Comparison of ENCODE assay signal across 25 cellular contexts in genomic region chr10:48541144-48541795, GRCh38.
DNase-seq lines count a peak whose midpoint lies in the region; ATAC-seq, FAIRE-seq and TF ChIP-seq lines count a peak whose summit lies in the region.
"Had no signal": no experiment of that assay in that cellular context is flagged by ENCODE, and none has a peak within 500 bp of the region (broad histone marks: within the 10 kb centered on the region; RNA-seq: fewer than 3 reads in every experiment).

No MANE protein-coding gene starts in this region.

- TF ChIP-seq CTCF in Caco-2 (IDR thresholded peaks at IDR 0.05; ENCODE audit: insufficient read depth in 1 of 2, low read depth in 1 of 2, low read length in 1 of 2, severe bottlenecking in 1 of 2, unreplicated experiment in 1 of 2) (no peak), coronary artery (IDR thresholded peaks at IDR 0.05) (no peak), osteocyte (IDR thresholded peaks at IDR 0.05) (no peak)

- H3K4me3 ChIP-seq in Caco-2 (ENCODE audit: low read depth, low read length) (no peak overlapping the region), coronary artery (no peak overlapping the region)
- H3K4me3 ChIP-seq: adrenal gland, esophagus muscularis mucosa, MG63, psoas muscle had no signal

- POLR2A ChIA-PET in Caco-2 (lab: Charles Lee): no interaction called here

- no peaks in the 10 kb centered on the region for H3K27me3 ChIP-seq in Caco-2 (replicated peaks; ENCODE audit: control insufficient read depth, insufficient read depth, low read length)
- H3K27me3 ChIP-seq: adrenal gland, esophagus muscularis mucosa, foreskin keratinocyte, MG63 had no signal

- no peaks in the 10 kb centered on the region for H3K9me3 Mint-ChIP-seq in Caco-2 (ENCODE audit: unreplicated experiment)
- H3K9me3 Mint-ChIP-seq in osteocyte (ENCODE audit: unreplicated experiment): no peaks in the 10 kb centered on the region
- H3K9me3 Mint-ChIP-seq: T-helper 1 cell treated with Interleukin-12 subunit alpha and Interleukin-12 subunit beta and Interleukin-4 antibody, amounts not matched to agents 30 μg/mL and 1 μg/mL, for 36 hours had no signal

- no peak overlapping the region for H3K27ac ChIP-seq in coronary artery
- H3K27ac ChIP-seq: adrenal gland, esophagus muscularis mucosa, foreskin keratinocyte, psoas muscle had no signal

- H3K9me3 ChIP-seq in Caco-2: no peaks in the 10 kb centered on the region
- H3K9me3 ChIP-seq: adrenal gland, esophagus muscularis mucosa, MG63, psoas muscle had no signal

- no peaks in the 10 kb centered on the region for H3K27me3 Mint-ChIP-seq in Caco-2 (ENCODE audit: insufficient read depth, unreplicated experiment)
- no peaks in the 10 kb centered on the region for H3K27me3 Mint-ChIP-seq in osteocyte (ENCODE audit: unreplicated experiment)
- H3K27me3 Mint-ChIP-seq: activated CD4-positive, alpha-beta T cell treated with anti-CD3 and anti-CD28 coated beads for 36 hours had no signal

- FAIRE-seq in HTR-8/SVneo (lab: Jason Lieb, UNC): peak; percentile 71
- FAIRE-seq: bronchial epithelial cell, GM18507 had no signal

- H3K27ac Mint-ChIP-seq in Caco-2 (ENCODE audit: unreplicated experiment) (peak overlapping the region; percentile 43), osteocyte (ENCODE audit: unreplicated experiment) (no peak overlapping the region)
- H3K27ac Mint-ChIP-seq: activated CD4-positive, alpha-beta T cell treated with anti-CD3 and anti-CD28 coated beads for 36 hours; T-helper 1 cell treated with Interleukin-12 subunit alpha and Interleukin-12 subunit beta and Interleukin-4 antibody, amounts not matched to agents 30 μg/mL and 1 μg/mL, for 36 hours had no signal

- H3K4me1 ChIP-seq in Caco-2: peaks cover 58% of the 10 kb centered on the region
- H3K4me1 ChIP-seq: adrenal gland, esophagus muscularis mucosa, foreskin keratinocyte, psoas muscle had no signal

- H3K4me1 Mint-ChIP-seq in Caco-2 (ENCODE audit: low read depth, unreplicated experiment) (peaks cover 34% of the 10 kb centered on the region), osteocyte (ENCODE audit: unreplicated experiment) (peaks cover 40% of the 10 kb centered on the region)
- H3K4me1 Mint-ChIP-seq: activated CD4-positive, alpha-beta T cell treated with anti-CD3 and anti-CD28 coated beads for 36 hours had no signal

- DNase-seq in Caco-2 (peak; percentile 75 to 76), HTR-8/SVneo (ENCODE audit: insufficient read length, low spot score) (no peak), coronary artery (ENCODE audit: low spot score) (peak; percentile 58), osteocyte (ENCODE audit: extremely low spot score, unreplicated experiment) (peak; percentile 75), NCI-H526 (lab: John Stamatoyannopoulos, UW) (no peak), hypothalamus (lab: John Stamatoyannopoulos, UW) (no peak)
- DNase-seq: activated CD4-positive, alpha-beta T cell treated with anti-CD3 and anti-CD28 coated beads for 36 hours; activated T-cell treated with anti-CD3 and anti-CD28 coated beads, Interleukin-2, amount 50 U/mL, for 1 hour; C1 segment of cervical spinal cord; COR-L47; cortex of kidney; foreskin keratinocyte; KBM-7; left colon; MG63; NCI-H2081; NCI-H774; psoas muscle had no signal

- no peak for ATAC-seq in HG03097 (IDR thresholded peaks at IDR 0.05; ENCODE audit: low FRiP score, unreplicated experiment)
- ATAC-seq: activated CD4-positive, alpha-beta T cell treated with anti-CD3 and anti-CD28 coated beads for 36 hours; foreskin keratinocyte; HCT116; left colon; psoas muscle had no signal

- H3K4me3 Mint-ChIP-seq in Caco-2 (ENCODE audit: unreplicated experiment): no peak overlapping the region
- no peak overlapping the region for H3K4me3 Mint-ChIP-seq in osteocyte (ENCODE audit: unreplicated experiment)
- H3K4me3 Mint-ChIP-seq: activated CD4-positive, alpha-beta T cell treated with anti-CD3 and anti-CD28 coated beads for 36 hours; T-helper 1 cell treated with Interleukin-12 subunit alpha and Interleukin-12 subunit beta and Interleukin-4 antibody, amounts not matched to agents 30 μg/mL and 1 μg/mL, for 36 hours had no signal

- H3K36me3 ChIP-seq in Caco-2 (ENCODE audit: control insufficient read depth, insufficient read depth, low read length): no peaks in the 10 kb centered on the region
- H3K36me3 ChIP-seq: adrenal gland, esophagus muscularis mucosa, MG63 had no signal

- CTCF ChIA-PET in Caco-2 (lab: Charles Lee): interaction anchor here (1.1 kb wide), 2 partner anchors 81 to 178 kb away, joined by 3 read pairs; no protein-coding TSS in a partner anchor

- no peaks in the 10 kb centered on the region for H3K36me3 Mint-ChIP-seq in Caco-2 (ENCODE audit: insufficient read depth, unreplicated experiment)
- no peaks in the 10 kb centered on the region for H3K36me3 Mint-ChIP-seq in osteocyte (ENCODE audit: unreplicated experiment)

- intact Hi-C loops in Caco-2 (cut with micrococcal nuclease; ENCODE audit: unreplicated experiment): loop anchor here (2.0 kb wide), 1 partner anchor 18 kb away; no protein-coding TSS in a partner anchor

- BruUV-seq in Caco-2 (replicated peaks; lab: Mats Ljungman, UMichigan): no TSS peak

Comparison
In these comparisons a context has a peak if more than half of its experiments do, and no peak if none do; other contexts are left out.
1. DNase-seq: peak in Caco-2 (2 of 2), coronary artery (single experiment) and osteocyte (single experiment); none in HTR-8/SVneo (single experiment), NCI-H526 (0 of 2) and hypothalamus (0 of 51).